1 cellular context compared by ENCODE assay signal in genomic region chr21:32448803-32449594, GRCh38.
A peak's percentile ranks its signal among the peaks of the same experiment; 100 is the strongest.
TF ChIP-seq lines count a peak whose summit lies in the region.

No MANE protein-coding gene starts in this region.

TF ChIP-seq in K562, 482 proteins besides CTCF, POLR2A, EP300 and RAD21:
- TF ChIP-seq, protein P1, sequence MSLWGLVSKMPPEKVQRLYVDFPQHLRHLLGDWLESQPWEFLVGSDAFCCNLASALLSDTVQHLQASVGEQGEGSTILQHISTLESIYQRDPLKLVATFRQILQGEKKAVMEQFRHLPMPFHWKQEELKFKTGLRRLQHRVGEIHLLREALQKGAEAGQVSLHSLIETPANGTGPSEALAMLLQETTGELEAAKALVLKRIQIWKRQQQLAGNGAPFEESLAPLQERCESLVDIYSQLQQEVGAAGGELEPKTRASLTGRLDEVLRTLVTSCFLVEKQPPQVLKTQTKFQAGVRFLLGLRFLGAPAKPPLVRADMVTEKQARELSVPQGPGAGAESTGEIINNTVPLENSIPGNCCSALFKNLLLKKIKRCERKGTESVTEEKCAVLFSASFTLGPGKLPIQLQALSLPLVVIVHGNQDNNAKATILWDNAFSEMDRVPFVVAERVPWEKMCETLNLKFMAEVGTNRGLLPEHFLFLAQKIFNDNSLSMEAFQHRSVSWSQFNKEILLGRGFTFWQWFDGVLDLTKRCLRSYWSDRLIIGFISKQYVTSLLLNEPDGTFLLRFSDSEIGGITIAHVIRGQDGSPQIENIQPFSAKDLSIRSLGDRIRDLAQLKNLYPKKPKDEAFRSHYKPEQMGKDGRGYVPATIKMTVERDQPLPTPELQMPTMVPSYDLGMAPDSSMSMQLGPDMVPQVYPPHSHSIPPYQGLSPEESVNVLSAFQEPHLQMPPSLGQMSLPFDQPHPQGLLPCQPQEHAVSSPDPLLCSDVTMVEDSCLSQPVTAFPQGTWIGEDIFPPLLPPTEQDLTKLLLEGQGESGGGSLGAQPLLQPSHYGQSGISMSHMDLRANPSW (CRISPR knock-in tag; IDR thresholded peaks at IDR 0.05), result no peak
- TF ChIP-seq, protein P2, sequence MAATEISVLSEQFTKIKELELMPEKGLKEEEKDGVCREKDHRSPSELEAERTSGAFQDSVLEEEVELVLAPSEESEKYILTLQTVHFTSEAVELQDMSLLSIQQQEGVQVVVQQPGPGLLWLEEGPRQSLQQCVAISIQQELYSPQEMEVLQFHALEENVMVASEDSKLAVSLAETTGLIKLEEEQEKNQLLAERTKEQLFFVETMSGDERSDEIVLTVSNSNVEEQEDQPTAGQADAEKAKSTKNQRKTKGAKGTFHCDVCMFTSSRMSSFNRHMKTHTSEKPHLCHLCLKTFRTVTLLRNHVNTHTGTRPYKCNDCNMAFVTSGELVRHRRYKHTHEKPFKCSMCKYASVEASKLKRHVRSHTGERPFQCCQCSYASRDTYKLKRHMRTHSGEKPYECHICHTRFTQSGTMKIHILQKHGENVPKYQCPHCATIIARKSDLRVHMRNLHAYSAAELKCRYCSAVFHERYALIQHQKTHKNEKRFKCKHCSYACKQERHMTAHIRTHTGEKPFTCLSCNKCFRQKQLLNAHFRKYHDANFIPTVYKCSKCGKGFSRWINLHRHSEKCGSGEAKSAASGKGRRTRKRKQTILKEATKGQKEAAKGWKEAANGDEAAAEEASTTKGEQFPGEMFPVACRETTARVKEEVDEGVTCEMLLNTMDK (IDR thresholded peaks at IDR 0.05; ENCODE audit: borderline replicate concordance, insufficient read depth, low read depth, low read length, poor library complexity, severe bottlenecking), result no peak
- TF ChIP-seq, protein P3, sequence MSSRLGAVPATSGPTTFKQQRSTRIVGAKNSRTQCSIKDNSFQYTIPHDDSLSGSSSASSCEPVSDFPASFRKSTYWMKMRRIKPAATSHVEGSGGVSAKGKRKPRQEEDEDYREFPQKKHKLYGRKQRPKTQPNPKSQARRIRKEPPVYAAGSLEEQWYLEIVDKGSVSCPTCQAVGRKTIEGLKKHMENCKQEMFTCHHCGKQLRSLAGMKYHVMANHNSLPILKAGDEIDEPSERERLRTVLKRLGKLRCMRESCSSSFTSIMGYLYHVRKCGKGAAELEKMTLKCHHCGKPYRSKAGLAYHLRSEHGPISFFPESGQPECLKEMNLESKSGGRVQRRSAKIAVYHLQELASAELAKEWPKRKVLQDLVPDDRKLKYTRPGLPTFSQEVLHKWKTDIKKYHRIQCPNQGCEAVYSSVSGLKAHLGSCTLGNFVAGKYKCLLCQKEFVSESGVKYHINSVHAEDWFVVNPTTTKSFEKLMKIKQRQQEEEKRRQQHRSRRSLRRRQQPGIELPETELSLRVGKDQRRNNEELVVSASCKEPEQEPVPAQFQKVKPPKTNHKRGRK (tag; IDR thresholded peaks at IDR 0.05), result peak; percentile 93
